9 cellular contexts compared by ENCODE assay signal in the genomic region with DNA sequence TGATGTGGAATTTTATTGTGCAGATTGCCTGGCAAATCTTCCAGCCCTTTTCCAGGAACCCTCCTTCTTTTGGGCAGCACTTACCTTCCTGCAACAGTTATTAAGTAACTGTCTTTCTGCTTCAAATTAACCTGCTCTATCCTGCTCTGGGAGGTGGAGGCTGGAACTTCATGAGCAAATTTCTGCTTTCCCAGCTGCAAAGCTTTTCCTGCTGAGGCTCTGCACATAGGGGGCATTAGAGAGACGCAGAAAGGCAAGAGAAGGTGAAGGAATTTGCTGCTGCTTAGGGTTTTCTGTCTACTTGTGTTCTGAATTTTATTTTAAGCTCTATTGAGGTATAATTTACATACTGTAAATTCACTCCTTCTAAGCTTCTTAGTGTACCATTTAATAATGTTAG.
DNase-seq lines count a peak whose midpoint lies in the region; ATAC-seq and TF ChIP-seq lines count a peak whose summit lies in the region.
"Had no signal": no experiment of that assay in that cellular context is flagged by ENCODE, and none has a peak within 500 bp of the region (broad histone marks: within the 10 kb centered on the region; RNA-seq: fewer than 3 reads in every experiment).

No MANE protein-coding gene starts in this region.

- DNase-seq in NCI-H146 (lab: John Stamatoyannopoulos, UW) (peak; percentile 6), NCI-H146 treated with DMSO at 0.1 percent for 48 hours (lab: John Stamatoyannopoulos, UW; ENCODE audit: unreplicated experiment) (no peak), NB4 (ENCODE audit: low read depth) (peak; percentile 75), caudate nucleus (lab: John Stamatoyannopoulos, UW) (peak in 39 of 61 donors; percentile 5 to 86 (median 34)), midbrain (lab: John Stamatoyannopoulos, UW) (peak; percentile 36), MM.1S (no peak)

- no peak for TF ChIP-seq POLR2A in NB4 (IDR thresholded peaks at IDR 0.05; ENCODE audit: extremely low read depth, insufficient read length)

- H3K4me2 ChIP-seq in MM.1S (ENCODE audit: low read depth, low read length): no peak overlapping the region
- H3K4me2 ChIP-seq: BLaER1 had no signal

- ATAC-seq in GM19467 (IDR thresholded peaks at IDR 0.05; ENCODE audit: unreplicated experiment): no peak
- ATAC-seq in HG02852 (IDR thresholded peaks at IDR 0.05; ENCODE audit: unreplicated experiment): no peak

- H3K9me3 ChIP-seq in MM.1S (replicated peaks; ENCODE audit: insufficient read depth, low read length): no peaks in the 10 kb centered on the region

- H3K27me3 ChIP-seq in MM.1S (replicated peaks; ENCODE audit: insufficient read depth, low read length): no peaks in the 10 kb centered on the region
- H3K27me3 ChIP-seq: BLaER1 had no signal

- H3K4me3 ChIP-seq in NB4 (ENCODE audit: low read depth, low read length) (no peak overlapping the region), MM.1S (ENCODE audit: low read length) (no peak overlapping the region)
- H3K4me3 ChIP-seq: BLaER1 had no signal

- no peaks in the 10 kb centered on the region for H4K20me1 ChIP-seq in MM.1S (ENCODE audit: insufficient read depth, low read length)
- H4K20me1 ChIP-seq: BLaER1 had no signal

- H3F3A ChIP-seq in MM.1S (ENCODE audit: insufficient read depth, low read length): no peaks in the 10 kb centered on the region

- no peaks in the 10 kb centered on the region for H3K79me2 ChIP-seq in MM.1S (ENCODE audit: low read length)

- TF ChIP-seq CTCF in NB4 (IDR thresholded peaks at IDR 0.05; ENCODE audit: low read depth, low read length) (peak; percentile 72), MM.1S (IDR thresholded peaks at IDR 0.05; ENCODE audit: low read length) (no peak)

- H3K4me1 ChIP-seq in MM.1S (ENCODE audit: low read length): no peaks in the 10 kb centered on the region
- H3K4me1 ChIP-seq: BLaER1 had no signal

- no peaks in the 10 kb centered on the region for H3K9me2 ChIP-seq in MM.1S (replicated peaks; ENCODE audit: insufficient read depth, low read length)

- H3K27ac ChIP-seq in caudate nucleus (ENCODE audit: low read depth, low read length) (no peak overlapping the region), MM.1S (ENCODE audit: low read length) (no peak overlapping the region)
- H3K27ac ChIP-seq: BLaER1 had no signal

- H3K9ac ChIP-seq in MM.1S (ENCODE audit: low read length): no peak overlapping the region
- H3K9ac ChIP-seq: BLaER1 had no signal

- H3K36me3 ChIP-seq in MM.1S (replicated peaks; ENCODE audit: insufficient read depth, low read length): no peaks in the 10 kb centered on the region
- H3K36me3 ChIP-seq: BLaER1 had no signal

- H2AFZ ChIP-seq in MM.1S (ENCODE audit: low read length): no peak overlapping the region

Comparison
In these comparisons a context has a peak if more than half of its experiments do, and no peak if none do; other contexts are left out.
1. DNase-seq: peak in NCI-H146 (single experiment), NB4 (single experiment), caudate nucleus (39 of 61) and midbrain (single experiment); none in NCI-H146 treated with DMSO at 0.1 percent for 48 hours (single experiment) and MM.1S (single experiment).